Comparison of ENCODE assay signal across 24 cellular contexts in the genomic region with DNA sequence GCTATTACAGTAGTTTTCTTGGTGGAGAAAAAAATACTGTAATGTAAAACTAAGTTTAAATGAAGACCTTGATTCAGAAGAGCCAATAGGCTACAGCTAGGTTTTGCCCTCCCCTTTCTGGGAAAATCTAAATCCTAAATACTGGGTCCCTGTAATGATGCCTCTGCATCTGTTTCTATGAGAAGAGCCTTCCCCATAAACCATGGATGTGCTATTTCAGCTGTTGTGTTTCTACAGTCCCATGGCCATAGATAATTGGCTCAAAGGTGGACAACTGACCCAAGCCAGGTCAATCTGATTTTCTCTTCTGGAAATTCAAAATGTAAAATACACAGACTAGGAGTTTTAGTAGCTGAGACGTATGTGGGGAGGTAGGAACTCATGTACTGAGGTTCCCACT.
"Had no signal": no experiment of that assay in that cellular context is flagged by ENCODE, and none has a peak within 500 bp of the region (broad histone marks: within the 10 kb centered on the region; RNA-seq: fewer than 3 reads in every experiment).

No MANE protein-coding gene starts in this region.

- H3K4me1 ChIP-seq: colonic mucosa, esophagus muscularis mucosa, foreskin keratinocyte, gastrocnemius medialis, gastroesophageal sphincter, heart left ventricle had no signal

- H3K4me3 ChIP-seq: colonic mucosa, coronary artery, dorsolateral prefrontal cortex, esophagus muscularis mucosa, esophagus squamous epithelium, gastrocnemius medialis, gastroesophageal sphincter, heart left ventricle, heart right ventricle, hepatocyte had no signal

- H3K9me3 Mint-ChIP-seq: effector memory CD8-positive, alpha-beta T cell; endodermal cell had no signal

- H3K27ac Mint-ChIP-seq: dendritic cell treated with granulocyte-macrophage colony-stimulating factor and Interleukin-4, amounts not matched to agents 40 ng/mL and 50 ng/mL, for 4 days; effector memory CD8-positive, alpha-beta T cell; endodermal cell had no signal

- H3K36me3 ChIP-seq: colonic mucosa, esophagus muscularis mucosa, esophagus squamous epithelium, gastrocnemius medialis, gastroesophageal sphincter, heart left ventricle, heart right ventricle had no signal

- H3K27ac ChIP-seq: colonic mucosa, coronary artery, esophagus muscularis mucosa, foreskin keratinocyte, gastrocnemius medialis, gastroesophageal sphincter, heart left ventricle, heart right ventricle, hepatocyte had no signal

- H3K27me3 Mint-ChIP-seq: dendritic cell treated with granulocyte-macrophage colony-stimulating factor and Interleukin-4, amounts not matched to agents 40 ng/mL and 50 ng/mL, for 4 days; effector memory CD8-positive, alpha-beta T cell had no signal

- H3K9me3 ChIP-seq: colonic mucosa, gastrocnemius medialis had no signal

- H3K4me1 Mint-ChIP-seq: endodermal cell had no signal

- H3K27me3 ChIP-seq: colonic mucosa, dorsolateral prefrontal cortex, esophagus muscularis mucosa, esophagus squamous epithelium, foreskin keratinocyte, gastrocnemius medialis, gastroesophageal sphincter, heart left ventricle, heart right ventricle, hepatocyte had no signal

- DNase-seq: colonic mucosa; cortex of kidney; dermis blood vessel endothelial cell; dorsolateral prefrontal cortex; effector CD4-positive, alpha-beta T cell; effector CD8-positive, alpha-beta T cell; effector memory CD4-positive, alpha-beta T cell; effector memory CD8-positive, alpha-beta T cell; endodermal cell; erythroblast; esophagus squamous epithelium; foreskin fibroblast; foreskin keratinocyte; foreskin melanocyte; gastrocnemius medialis; glutamatergic neuron; head of caudate nucleus; heart left ventricle; heart right ventricle had no signal

- H3K4me3 Mint-ChIP-seq: dendritic cell treated with granulocyte-macrophage colony-stimulating factor and Interleukin-4, amounts not matched to agents 40 ng/mL and 50 ng/mL, for 4 days; effector memory CD8-positive, alpha-beta T cell; endodermal cell had no signal
